ENCODE assay signal across 18 cellular contexts in the genomic region with DNA sequence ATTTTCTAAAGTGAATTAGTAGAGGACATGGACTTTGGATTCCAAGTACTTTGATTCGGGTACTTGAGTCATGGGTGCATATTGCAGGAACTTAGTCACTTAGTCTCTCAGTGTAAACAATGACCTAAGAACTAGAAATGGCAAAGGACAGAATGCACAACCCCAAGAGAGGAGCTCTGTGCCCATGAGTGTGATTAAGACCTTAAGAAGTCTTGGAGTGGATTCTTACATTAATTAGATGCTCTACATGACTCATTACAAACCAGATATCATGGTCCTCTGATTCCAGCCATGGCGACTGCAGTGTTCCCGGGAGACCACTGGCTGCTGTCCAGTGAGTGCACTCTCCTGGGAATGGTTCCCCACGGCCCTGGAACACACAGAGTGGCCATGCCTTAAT.
DNase-seq lines count a peak whose midpoint lies in the region; ATAC-seq and TF ChIP-seq lines count a peak whose summit lies in the region.
"Had no signal": no experiment of that assay in that cellular context is flagged by ENCODE, and none has a peak within 500 bp of the region (broad histone marks: within the 10 kb centered on the region; RNA-seq: fewer than 3 reads in every experiment).

No MANE protein-coding gene starts in this region.

- no TSS peak for BruUV-seq in OCI-LY7 (replicated peaks; lab: Mats Ljungman, UMichigan)

- POLR2A ChIA-PET in OCI-LY7 (lab: Charles Lee) = no interaction called here

- ATAC-seq in GM21619 (IDR thresholded peaks at IDR 0.05; ENCODE audit: unreplicated experiment) (no peak), GM19324 (IDR thresholded peaks at IDR 0.05; ENCODE audit: low FRiP score, unreplicated experiment) (no peak)
- ATAC-seq: sciatic nerve, upper lobe of right lung had no signal

- DNase-seq in NCI-H460 (ENCODE audit: extremely low read depth, low read depth) = peak; percentile 46
- peak; percentile 54 for DNase-seq in fibroblast of mammary gland (ENCODE audit: low read depth)
- DNase-seq in skeletal muscle cell (ENCODE audit: low read depth) = peak; percentile 49
- no peak for DNase-seq in HAP-1 (ENCODE audit: low spot score in 2 of 2)
- DNase-seq in OCI-LY7 (ENCODE audit: low spot score) = no peak
- DNase-seq: activated CD4-positive, alpha-beta T cell treated with anti-CD3 and anti-CD28 coated beads, Interleukin-2, amount 50 U/mL, for 4 hours; H7; IMR-90; MM.1S; NCI-H146; NCI-H226; occipital lobe; stomach; upper lobe of right lung had no signal

- no peak for TF ChIP-seq CTCF in fibroblast of mammary gland (conservative IDR thresholded peaks at IDR 0.05; ENCODE audit: control insufficient read depth, insufficient read depth, low read depth, low read length)
- TF ChIP-seq CTCF in OCI-LY7 (conservative IDR thresholded peaks at IDR 0.05; ENCODE audit: low read length) = no peak

- in situ Hi-C loops in HAP-1 (cut with MboI; ENCODE audit: low sequenced_read_pairs) = no loop called here

- no peak overlapping the region for H3K9ac ChIP-seq in BLaER1

- intact Hi-C loops in OCI-LY7 (cut with micrococcal nuclease; ENCODE audit: unreplicated experiment) = no loop called here

- CTCF ChIA-PET in OCI-LY7 (lab: Charles Lee; ENCODE audit: unreplicated experiment) = no interaction called here

- no peak overlapping the region for H2AFZ ChIP-seq in OCI-LY7 (ENCODE audit: low read length)

- H3K27me3 ChIP-seq in BLaER1 (no peaks in the 10 kb centered on the region), HAP-1 (ENCODE audit: low read depth) (no peaks in the 10 kb centered on the region)
- H3K27me3 ChIP-seq: stomach, upper lobe of right lung had no signal

- peak overlapping the region; percentile 29 for H3K4me2 ChIP-seq in BLaER1
- H3K4me2 ChIP-seq in OCI-LY7 (ENCODE audit: low read length) = no peak overlapping the region

- H3K27ac ChIP-seq in BLaER1 (no peak overlapping the region), OCI-LY7 (ENCODE audit: low read depth, low read length, poor library complexity, severe bottlenecking) (no peak overlapping the region)
- H3K27ac ChIP-seq: stomach, upper lobe of right lung had no signal

- H3K4me3 ChIP-seq in BLaER1 (no peak overlapping the region), fibroblast of mammary gland (ENCODE audit: control insufficient read depth, low read depth, low read length) (no peak overlapping the region), skeletal muscle cell (ENCODE audit: low read depth, low read length) (no peak overlapping the region), HAP-1 (no peak overlapping the region), OCI-LY7 (ENCODE audit: low read depth, low read length, poor library complexity, severe bottlenecking) (no peak overlapping the region)
- H3K4me3 ChIP-seq: stomach, upper lobe of right lung had no signal

- H3K9me3 ChIP-seq in BLaER1 = no peaks in the 10 kb centered on the region
- no peaks in the 10 kb centered on the region for H3K9me3 ChIP-seq in HAP-1
- H3K9me3 ChIP-seq in OCI-LY7 (ENCODE audit: low read length) = no peaks in the 10 kb centered on the region
- H3K9me3 ChIP-seq: upper lobe of right lung had no signal

- no peaks in the 10 kb centered on the region for H3K9me2 ChIP-seq in OCI-LY7 (ENCODE audit: insufficient read depth, low read length)

- peaks cover 28% of the 10 kb centered on the region for H3K4me1 ChIP-seq in BLaER1
- H3K4me1 ChIP-seq in HAP-1 = no peaks in the 10 kb centered on the region
- H3K4me1 ChIP-seq in OCI-LY7 (ENCODE audit: insufficient read depth, low read length, poor library complexity, severe bottlenecking) = no peaks in the 10 kb centered on the region
- H3K4me1 ChIP-seq: stomach, upper lobe of right lung had no signal

- H4K20me1 ChIP-seq in BLaER1 (no peaks in the 10 kb centered on the region), OCI-LY7 (ENCODE audit: insufficient read depth, low read length) (no peaks in the 10 kb centered on the region)

- H3K79me2 ChIP-seq in OCI-LY7 (ENCODE audit: insufficient read depth, low read depth, low read length) = no peaks in the 10 kb centered on the region

- no peaks in the 10 kb centered on the region for H3K36me3 ChIP-seq in BLaER1
- no peaks in the 10 kb centered on the region for H3K36me3 ChIP-seq in HAP-1 (replicated peaks)
- no peaks in the 10 kb centered on the region for H3K36me3 ChIP-seq in OCI-LY7 (ENCODE audit: insufficient read depth, low read length)
- H3K36me3 ChIP-seq: stomach, upper lobe of right lung had no signal

Comparison
In these comparisons a context has a peak if more than half of its experiments do, and no peak if none do; other contexts are left out.
1. DNase-seq: peak in NCI-H460 (single experiment), fibroblast of mammary gland (single experiment) and skeletal muscle cell (single experiment); none in HAP-1 (0 of 2) and OCI-LY7 (single experiment).